In genomic region chr15:99568548-99569352, GRCh38 we compare ENCODE assay signal across 13 cellular contexts. TPM values are rescaled to one million over a fixed set of nuclear protein-coding genes. Genes with fewer than 3 reads are reported as not detected.
DNase-seq lines count a peak whose midpoint lies in the region; ATAC-seq, FAIRE-seq and TF ChIP-seq lines count a peak whose summit lies in the region.
"Had no signal": no experiment of that assay in that cellular context is flagged by ENCODE, and none has a peak within 500 bp of the region (broad histone marks: within the 10 kb centered on the region; RNA-seq: fewer than 3 reads in every experiment).

No MANE protein-coding gene starts in this region.

- peak overlapping the region in 1 of 2 donors; percentile 32 for H3K9ac ChIP-seq in kidney (ENCODE audit: low read length in 2 of 2)

- no peak for FAIRE-seq in kidney (lab: Jason Lieb, UNC)

- POLR2A ChIA-PET in activated B cell treated with CpG ODN at 0.5 μM for 24 hours (lab: Charles Lee) = interaction anchor here (0.6 to 8.5 kb wide), 10 partner anchors 10 to 219 kb away, joined by 3 to 247 read pairs (median 14); no protein-coding TSS in a partner anchor

- H3K9me3 ChIP-seq in kidney (ENCODE audit: control insufficient read depth in 1 of 2, low read length in 2 of 2) = no peaks in the 10 kb centered on the region
- H3K9me3 ChIP-seq: adrenal gland had no signal

- no peaks in the 10 kb centered on the region for H3K27me3 Mint-ChIP-seq in activated naive CD4-positive, alpha-beta T cell treated with anti-CD3 and anti-CD28 coated beads, Interleukin-2, amount 50 U/mL, for 24 hours
- H3K27me3 Mint-ChIP-seq in activated B cell treated with CpG ODN at 0.5 μM for 24 hours (no peaks in the 10 kb centered on the region), type B pancreatic cell (peaks cover 2% of the 10 kb centered on the region)

- H3K4me3 Mint-ChIP-seq in activated naive CD4-positive, alpha-beta T cell treated with anti-CD3 and anti-CD28 coated beads, Interleukin-2, amount 50 U/mL, for 24 hours = peak overlapping the region; percentile 47
- H3K4me3 Mint-ChIP-seq in activated B cell treated with CpG ODN at 0.5 μM for 24 hours (peak overlapping the region; percentile 48), type B pancreatic cell (peak overlapping the region; percentile 44)

- H3K4me1 Mint-ChIP-seq in activated naive CD4-positive, alpha-beta T cell treated with anti-CD3 and anti-CD28 coated beads, Interleukin-2, amount 50 U/mL, for 24 hours = peaks cover 57% of the 10 kb centered on the region
- peaks cover 70% of the 10 kb centered on the region for H3K4me1 Mint-ChIP-seq in activated B cell treated with CpG ODN at 0.5 μM for 24 hours
- H3K4me1 Mint-ChIP-seq in type B pancreatic cell (ENCODE audit: unreplicated experiment) = peaks cover 45% of the 10 kb centered on the region

- H3K27ac Mint-ChIP-seq in activated naive CD4-positive, alpha-beta T cell treated with anti-CD3 and anti-CD28 coated beads, Interleukin-2, amount 50 U/mL, for 24 hours = peak overlapping the region; percentile 51
- H3K27ac Mint-ChIP-seq in activated B cell treated with CpG ODN at 0.5 μM for 24 hours (peak overlapping the region; percentile 38), type B pancreatic cell (peak overlapping the region; percentile 22)

- peak overlapping the region in 1 of 2 donors; percentile 38 for H3K4me3 ChIP-seq in kidney (ENCODE audit: low read length in 2 of 2)

- peaks cover 9 to 12% of the 10 kb centered on the region in 2 donors for H3K4me1 ChIP-seq in kidney (ENCODE audit: control insufficient read depth in 1 of 2, insufficient read depth in 1 of 2, low read depth in 1 of 2, low read length in 2 of 2)

- ATAC-seq in activated B cell treated with CpG ODN at 0.5 μM for 24 hours (ENCODE audit: low read depth) = no peak

- no peak overlapping the region for H3K27ac ChIP-seq in kidney (ENCODE audit: low read depth in 2 of 2, low read length in 2 of 2)

- CTCF ChIA-PET in activated B cell treated with CpG ODN at 0.5 μM for 24 hours (lab: Charles Lee) = interaction anchor here (0.8 to 4.6 kb wide), 4 partner anchors 57 to 281 kb away, joined by 3 to 35 read pairs (median 14); no protein-coding TSS in a partner anchor

- TF ChIP-seq CTCF in activated B cell treated with CpG ODN at 0.5 μM for 24 hours (IDR thresholded peaks at IDR 0.05) (no peak), type B pancreatic cell (conservative IDR thresholded peaks at IDR 0.05) (no peak), kidney (IDR thresholded peaks at IDR 0.05; ENCODE audit: borderline replicate concordance, extremely low read depth, insufficient read depth) (no peak)

- no peak for DNase-seq in activated naive CD4-positive, alpha-beta T cell treated with Interleukin-2 at 50 U/mL for 16 hours
- DNase-seq in activated B cell treated with CpG ODN at 0.5 μM for 24 hours (no peak), kidney tubule cell (ENCODE audit: low spot score) (peak; percentile 4), type B pancreatic cell (ENCODE audit: extremely low spot score, unreplicated experiment) (no peak), SK-N-DZ (ENCODE audit: low spot score) (no peak), kidney (no peak), GM19238 (ENCODE audit: insufficient read length, low spot score) (no peak)
- DNase-seq: ACHN, adrenal gland, hippocampal formation, NCI-H774, retina had no signal

- no peaks in the 10 kb centered on the region for H3K9me3 Mint-ChIP-seq in activated naive CD4-positive, alpha-beta T cell treated with anti-CD3 and anti-CD28 coated beads, Interleukin-2, amount 50 U/mL, for 24 hours
- H3K9me3 Mint-ChIP-seq in activated B cell treated with CpG ODN at 0.5 μM for 24 hours (no peaks in the 10 kb centered on the region), type B pancreatic cell (no peaks in the 10 kb centered on the region)

- H3K36me3 ChIP-seq in kidney (ENCODE audit: control insufficient read depth in 1 of 2, insufficient read depth in 2 of 2, low read length in 2 of 2) = no peaks in the 10 kb centered on the region
- H3K36me3 ChIP-seq: adrenal gland had no signal

- H3K36me3 Mint-ChIP-seq in activated naive CD4-positive, alpha-beta T cell treated with anti-CD3 and anti-CD28 coated beads, Interleukin-2, amount 50 U/mL, for 24 hours = peaks cover 6% of the 10 kb centered on the region
- H3K36me3 Mint-ChIP-seq in activated B cell treated with CpG ODN at 0.5 μM for 24 hours (ENCODE audit: low read depth) (peaks cover 27% of the 10 kb centered on the region), type B pancreatic cell (peaks cover 3% of the 10 kb centered on the region)

- intact Hi-C loops in activated B cell treated with CpG ODN at 0.5 μM for 24 hours (cut with micrococcal nuclease) (loop anchor here (1.0 to 10.0 kb wide), 5 partner anchors 8 to 281 kb away; no protein-coding TSS in a partner anchor), kidney (cut with DNase I) (no loop called here)

RNA-seq across cellular contexts. Expression of gene MEF2A, which starts 3.0 kb away (rescaled TPM):
- total RNA-seq in activated B cell treated with CpG ODN at 0.5 μM for 24 hours (75.7 and 88.3 TPM in 2 replicates), type B pancreatic cell (ENCODE audit: low replicate concordance) (26.0 and 30.8 TPM in 2 replicates), kidney (82.2 TPM)
- polyA plus RNA-seq in SK-N-DZ (2014; cell fraction: cytosol; rRNA removed) = 15.1 and 31.0 TPM in 2 replicates
- 28.9 and 41.3 TPM in 2 replicates for polyA plus RNA-seq in SK-N-DZ (2014; cell fraction: nucleus; rRNA removed)
- polyA plus RNA-seq in kidney (ENCODE audit: insufficient read depth, low read depth, low replicate concordance) = 20.8 TPM
